Comparison of ENCODE assay signal across 8 cellular contexts in genomic region chr20:63536997-63537524, GRCh38. TPM values are rescaled to one million over a fixed set of nuclear protein-coding genes. Genes with fewer than 3 reads are reported as not detected.
DNase-seq lines count a peak whose midpoint lies in the region; ATAC-seq, FAIRE-seq and TF ChIP-seq lines count a peak whose summit lies in the region.

Gene PTK6, minus strand, starts transcription at chr20:63537376. Its CDS starts 62 bp downstream, at chr20:63537314.

- WGBS in K562 (ENCODE audit: insufficient coverage, low coverage, missing lambda C conversion rate) = 55% methylated on average over 18 of the region's 29 CpGs
- 92% methylated on average over 29 of the region's 29 CpGs for WGBS in mesenchymal stem cell

- H2AK5ac ChIP-seq in mesenchymal stem cell (ENCODE audit: low read length, severe bottlenecking) = peak within 1 kb of the TSS; percentile 51

- no peaks in the 10 kb centered on the region for H3K9me1 ChIP-seq in K562 (ENCODE audit: control insufficient read depth, insufficient read depth, low read length)

- peak within 1 kb of the TSS; percentile 78 for H2BK15ac ChIP-seq in mesenchymal stem cell (ENCODE audit: low read depth, poor library complexity, severe bottlenecking)

- H3K4me2 ChIP-seq in Karpas-422 (ENCODE audit: low read depth, low read length, poor library complexity, severe bottlenecking) = peak within 1 kb of the TSS; percentile 84
- H3K4me2 ChIP-seq in K562 (ENCODE audit: insufficient read depth, low read length) = peak within 1 kb of the TSS; percentile 53
- H3K4me2 ChIP-seq in mesenchymal stem cell (ENCODE audit: low read length, poor library complexity, severe bottlenecking) = peak within 1 kb of the TSS; percentile 72

- H3K27me3 ChIP-seq in Karpas-422 (ENCODE audit: low read length) (no peaks in the 10 kb centered on the region), K562 (ENCODE audit: control insufficient read depth in 2 of 2, insufficient read depth in 2 of 2, low read length in 2 of 2) (peaks cover 0 to 26% of the 10 kb centered on the region in 2 experiments; a peak in 3 of 5 replicates), mesenchymal stem cell (ENCODE audit: control insufficient read depth in 1 of 2, insufficient read depth in 1 of 2, low read length in 2 of 2) (peaks cover 0 to 59% of the 10 kb centered on the region in 2 experiments)

- DNase-seq in 8988T (peak; percentile 97), Karpas-422 (peak; percentile 83), K562 (ENCODE audit: extremely low read depth in 1 of 4, low spot score in 3 of 4) (peak in 2 of 4 experiments; percentile 46 to 50), mesenchymal stem cell (no peak), RCC 7860 (ENCODE audit: low spot score) (no peak), HuH-7 (ENCODE audit: low spot score) (no peak)

- no peak for TF ChIP-seq EP300 in K562 (IDR thresholded peaks at IDR 0.05; ENCODE audit: low read length)

- CTCF ChIA-PET in K562 (lab: Yijun Ruan, JAX; ENCODE audit: low intra/inter-chr PET ratio) = interaction anchor here (0.7 to 3.4 kb wide), 4 partner anchors 170 to 499 kb away, joined by 3 to 25 read pairs (median 6); no protein-coding TSS in a partner anchor

- H3K9me2 ChIP-seq in Karpas-422 (replicated peaks; ENCODE audit: insufficient read depth, low read length) = no peaks in the 10 kb centered on the region

- peak within 1 kb of the TSS in 1 of 2 experiments; percentile 4 for H3K4ac ChIP-seq in mesenchymal stem cell (ENCODE audit: low read depth in 1 of 2, low read length in 2 of 2)

- TF ChIP-seq RAD21 in K562 (CRISPR knock-in tag; conservative IDR thresholded peaks at IDR 0.05 in 1 of 2, IDR thresholded peaks at IDR 0.05 in 1 of 2) = no peak

- no peak within 1 kb of the TSS for H3K23ac ChIP-seq in mesenchymal stem cell (ENCODE audit: low read length in 2 of 2)

- peak within 1 kb of the TSS; percentile 92 for H4K91ac ChIP-seq in mesenchymal stem cell (ENCODE audit: low read length)

- TF ChIP-seq CTCF in K562 (IDR thresholded peaks at IDR 0.05 in 2 of 3, conservative IDR thresholded peaks at IDR 0.05 in 1 of 3; ENCODE audit: insufficient read depth in 2 of 3, low read depth in 1 of 3, low read length in 3 of 3) = no peak

- FAIRE-seq in K562 (lab: Jason Lieb, UNC) = no peak
- FAIRE-seq in RCC 7860 (lab: Jason Lieb, UNC) = no peak

- TF ChIP-seq POLR2A in K562 (conservative IDR thresholded peaks at IDR 0.05) = no peak

- peak within 1 kb of the TSS; percentile 68 for H2BK120ac ChIP-seq in mesenchymal stem cell (ENCODE audit: low read depth, low read length)

- intact Hi-C loops in K562 (cut with micrococcal nuclease) = loop anchor here (5.0 to 10.0 kb wide), 3 partner anchors 118 to 500 kb away; partner anchors contain the start of genes ARFRP1, C20orf204, RTEL1 and STMN3

- no peaks in the 10 kb centered on the region for H3K9me3 ChIP-seq in Karpas-422 (ENCODE audit: low read length)
- no peaks in the 10 kb centered on the region for H3K9me3 ChIP-seq in K562 (replicated peaks; ENCODE audit: control insufficient read depth, insufficient read depth, low read depth, low read length)
- no peaks in the 10 kb centered on the region for H3K9me3 ChIP-seq in mesenchymal stem cell (ENCODE audit: control insufficient read depth, low read length)

- H3K36me3 ChIP-seq in Karpas-422 (ENCODE audit: insufficient read depth, low read length) (no peaks in the 10 kb centered on the region), K562 (ENCODE audit: control insufficient read depth, insufficient read depth, low read length) (no peaks in the 10 kb centered on the region), mesenchymal stem cell (ENCODE audit: control insufficient read depth in 1 of 2, insufficient read depth in 2 of 2, low read depth in 1 of 2, low read length in 2 of 2) (no peaks in the 10 kb centered on the region)

- H3K9ac ChIP-seq in Karpas-422 (ENCODE audit: low read length) (peak within 1 kb of the TSS; percentile 75), K562 (ENCODE audit: insufficient read depth in 1 of 2, low read depth in 2 of 2, low read length in 2 of 2) (peak within 1 kb of the TSS; percentile 28 to 86; a peak in 3 of 4 replicates), mesenchymal stem cell (ENCODE audit: low read length) (peak within 1 kb of the TSS; percentile 53)

- ATAC-seq in GM19328 (IDR thresholded peaks at IDR 0.05; ENCODE audit: unreplicated experiment) (peak; percentile 15), K562 (no peak), HG03565 (IDR thresholded peaks at IDR 0.05; ENCODE audit: unreplicated experiment) (no peak)

- BruUV-seq in K562 (replicated peaks; lab: Mats Ljungman, UMichigan) = no TSS peak

- in situ Hi-C loops in K562 (cut with MboI) = no loop called here

- H2BK5ac ChIP-seq in mesenchymal stem cell (ENCODE audit: low read depth, low read length, poor library complexity, severe bottlenecking) = peak within 1 kb of the TSS; percentile 4

- H4K8ac ChIP-seq in mesenchymal stem cell (ENCODE audit: low read length) = peak within 1 kb of the TSS; percentile 95

- no peak within 1 kb of the TSS for H3K14ac ChIP-seq in mesenchymal stem cell (ENCODE audit: low read length in 2 of 2)

- no peaks in the 10 kb centered on the region for H3K79me1 ChIP-seq in mesenchymal stem cell (replicated peaks; ENCODE audit: low read length, poor library complexity, severe bottlenecking)

- H2BK12ac ChIP-seq in mesenchymal stem cell (ENCODE audit: low read length in 2 of 2) = peak within 1 kb of the TSS; percentile 21 to 28

- H3K27ac ChIP-seq in Karpas-422 (ENCODE audit: low read length) (peak within 1 kb of the TSS; percentile 35; the same call in 1 of the 2 replicates), K562 (ENCODE audit: extremely low read depth, low read depth, low read length) (no peak within 1 kb of the TSS), mesenchymal stem cell (ENCODE audit: low read length, poor library complexity, severe bottlenecking) (peak within 1 kb of the TSS; percentile 78)

- peaks cover 23% of the 10 kb centered on the region for H3K4me1 ChIP-seq in Karpas-422 (ENCODE audit: low read length)
- H3K4me1 ChIP-seq in K562 (replicated peaks in 1 of 2; ENCODE audit: control insufficient read depth in 2 of 2, insufficient read depth in 2 of 2, low read length in 2 of 2) = peaks cover 6 to 90% of the 10 kb centered on the region in 2 experiments; a peak in 4 of 5 replicates
- H3K4me1 ChIP-seq in mesenchymal stem cell (ENCODE audit: control insufficient read depth, insufficient read depth, low read depth, low read length) = peaks cover 52% of the 10 kb centered on the region

- H4K20me1 ChIP-seq in Karpas-422 (ENCODE audit: insufficient read depth, low read depth, low read length) (0 out of 2 replicates have a peak, but pooled peaks cover 2% of the 10 kb centered on the region), K562 (replicated peaks; ENCODE audit: control insufficient read depth, insufficient read depth, low read length) (peaks cover 3% of the 10 kb centered on the region)

- POLR2A ChIA-PET in K562 (lab: Yijun Ruan, JAX) = interaction anchor here (0.6 to 1.3 kb wide), 7 partner anchors 8 to 424 kb away, joined by 3 to 7 read pairs (median 3); no protein-coding TSS in a partner anchor

- H3K4me3 ChIP-seq in Karpas-422 (ENCODE audit: low read length) (peak within 1 kb of the TSS; percentile 68), K562 (no peak within 1 kb of the TSS), mesenchymal stem cell (ENCODE audit: insufficient read depth in 1 of 2, low read depth in 1 of 2, low read length in 2 of 2) (peak within 1 kb of the TSS; percentile 37 to 52)

- H3K79me2 ChIP-seq in Karpas-422 (ENCODE audit: low read length) (no peaks in the 10 kb centered on the region), K562 (ENCODE audit: control insufficient read depth, insufficient read depth, low read length) (no peaks in the 10 kb centered on the region)

- peak within 1 kb of the TSS; percentile 71 to 74 for H3K18ac ChIP-seq in mesenchymal stem cell (ENCODE audit: low read depth in 1 of 2, low read length in 2 of 2)

- H2AFZ ChIP-seq in Karpas-422 (ENCODE audit: low read length) (peak within 1 kb of the TSS; percentile 57; the same call in 1 of the 2 replicates), K562 (ENCODE audit: low read depth, low read length) (peak within 1 kb of the TSS; percentile 92), mesenchymal stem cell (ENCODE audit: low read depth, low read length) (peak within 1 kb of the TSS; percentile 29)

TF ChIP-seq in K562, 482 proteins besides CTCF, POLR2A, EP300 and RAD21 (continues in another document):
- peak; percentile 16; the same call in 1 of the 2 replicates for TF ChIP-seq TFAP4 (CRISPR knock-in tag; IDR thresholded peaks at IDR 0.05; ENCODE audit: borderline replicate concordance)
- no peak for TF ChIP-seq TCF3 (CRISPR knock-in tag; IDR thresholded peaks at IDR 0.05)
- TF ChIP-seq ZNF263 (CRISPR knock-in tag; IDR thresholded peaks at IDR 0.05; ENCODE audit: borderline replicate concordance) = peak; percentile 31; the same call in 1 of the 2 replicates

RNA-seq across cellular contexts. Expression of gene PTK6, which starts in this region (rescaled TPM):
- 0.51 TPM in 1 of 2 replicates, not detected in the other for total RNA-seq in Karpas-422 (2014; rRNA removed; shearing (Covaris generic); ENCODE audit: low replicate concordance)
- not detected in 2 replicates for total RNA-seq in K562 (2011; cell fraction: chromatin; rRNA removed; ENCODE audit: low replicate concordance)
- not detected in 2 replicates for total RNA-seq in K562 (2011; cell fraction: nucleolus; rRNA removed)
- not detected in 2 replicates for total RNA-seq in K562 (2011; cell fraction: nucleoplasm; rRNA removed)
- total RNA-seq in K562 (2014; rRNA removed) (not detected in 2 replicates), K562 (2014; rRNA removed; fragmentation: Illumina TruSeq; extraction: Trizol) (not detected in 2 replicates), K562 (2015; rRNA removed; fragmentation: Illumina TruSeq; extraction: Trizol) (not detected in 2 replicates), K562 (2021) (not detected in 2 replicates)
- polyA plus RNA-seq in K562 (2011; rRNA removed) (not detected in 2 replicates), K562 (2014; fragmentation: Illumina TruSeq; extraction: Trizol) (not detected in 2 replicates), K562 (2014; fragmentation: Nextera tagmentation; extraction: Ambion mirVana) (not detected), K562 (2014; rRNA removed) (0.07 TPM in 1 of 2 replicates, not detected in the other)
- 0.03 TPM in 1 of 2 replicates, not detected in the other for polyA plus RNA-seq in K562 (2011; cell fraction: cytosol; rRNA removed)
- not detected in 2 replicates for polyA plus RNA-seq in K562 (2011; cell fraction: nucleus; rRNA removed)
- polyA plus RNA-seq in K562 (2012) = 0.11 TPM in 1 of 2 replicates, not detected in the other
- polyA minus RNA-seq in K562 (2011; rRNA and poly(A)+ RNA removed) = not detected in 2 replicates
- polyA minus RNA-seq in K562 (2011; cell fraction: cytosol; rRNA and poly(A)+ RNA removed) = not detected in 2 replicates
- not detected in 2 replicates for polyA minus RNA-seq in K562 (2011; cell fraction: nucleus; rRNA and poly(A)+ RNA removed)
- polyA plus RNA-seq in mesenchymal stem cell (2013, experiment 1 of 2) = not detected
- not detected for polyA plus RNA-seq in mesenchymal stem cell (2013, experiment 2 of 2)

Comparison
In these comparisons a context has a peak if more than half of its experiments do, and no peak if none do; other contexts are left out.
1. Peak in DNase-seq, H3K4me3 ChIP-seq, H3K27ac ChIP-seq, H3K9ac ChIP-seq and H3K4me2 ChIP-seq in Karpas-422; RNA of the gene not detected or under 1 TPM.
2. H2AFZ ChIP-seq: peak in every context shown above with its lines; median percentile 92 in K562; 57 in Karpas-422; 29 in mesenchymal stem cell.